ENCODE assay signal across 18 cellular contexts in genomic region chr20:63000958-63001357, GRCh38. TPM values are rescaled to one million over a fixed set of nuclear protein-coding genes. Genes with fewer than 3 reads are reported as not detected.
DNase-seq lines count a peak whose midpoint lies in the region; ATAC-seq, FAIRE-seq and TF ChIP-seq lines count a peak whose summit lies in the region.
"Had no signal": no experiment of that assay in that cellular context is flagged by ENCODE, and none has a peak within 500 bp of the region (broad histone marks: within the 10 kb centered on the region; RNA-seq: fewer than 3 reads in every experiment).

No MANE protein-coding gene starts in this region.

- H3K9me3 Mint-ChIP-seq in glutamatergic neuron (ENCODE audit: unreplicated experiment): peaks cover 16% of the 10 kb centered on the region
- no peaks in the 10 kb centered on the region for H3K9me3 Mint-ChIP-seq in natural killer cell
- H3K9me3 Mint-ChIP-seq: CD4-positive, alpha-beta T cell had no signal

- no peak for ATAC-seq in HG03520 (IDR thresholded peaks at IDR 0.05; ENCODE audit: unreplicated experiment)
- ATAC-seq in natural killer cell: no peak
- ATAC-seq: GM23338 had no signal

- H3K27me3 Mint-ChIP-seq in glutamatergic neuron (ENCODE audit: unreplicated experiment): peaks cover 17% of the 10 kb centered on the region
- H3K27me3 Mint-ChIP-seq in natural killer cell (ENCODE audit: low read depth in 2 of 2): peaks cover 50 to 54% of the 10 kb centered on the region in 2 donors

- FAIRE-seq in HTR-8/SVneo (lab: Jason Lieb, UNC): peak; percentile 16
- FAIRE-seq: GM12892 had no signal

- H3K36me3 Mint-ChIP-seq in glutamatergic neuron (ENCODE audit: unreplicated experiment) (peaks cover 10% of the 10 kb centered on the region), natural killer cell (no peaks in the 10 kb centered on the region)

- peak overlapping the region; percentile 63 for H3K4me3 Mint-ChIP-seq in glutamatergic neuron (ENCODE audit: unreplicated experiment)
- H3K4me3 Mint-ChIP-seq in natural killer cell: no peak overlapping the region
- H3K4me3 Mint-ChIP-seq: CD4-positive, alpha-beta T cell; GM23338; H9 had no signal

- peak; percentile 49 for DNase-seq in NCI-H748 (lab: John Stamatoyannopoulos, UW; ENCODE audit: unreplicated experiment)
- no peak for DNase-seq in NCI-H748 treated with DMSO at 0.1 percent for 48 hours (lab: John Stamatoyannopoulos, UW)
- DNase-seq in HTR-8/SVneo (ENCODE audit: insufficient read length, low spot score): no peak
- peak; percentile 11 for DNase-seq in NCI-H82 treated with DMSO at 0.1 percent for 48 hours (lab: John Stamatoyannopoulos, UW; ENCODE audit: unreplicated experiment)
- no peak for DNase-seq in glutamatergic neuron
- DNase-seq in natural killer cell: no peak
- DNase-seq in NCI-H526 (lab: John Stamatoyannopoulos, UW): no peak
- DNase-seq: 8988T; AML-193; C1 segment of cervical spinal cord; Caco-2; CD4-positive, alpha-beta T cell; DND-41; GDM1; H9 had no signal

- H3K4me1 Mint-ChIP-seq in glutamatergic neuron (ENCODE audit: low read depth, unreplicated experiment): peaks cover 41% of the 10 kb centered on the region
- H3K4me1 Mint-ChIP-seq in natural killer cell: peaks cover 10 to 12% of the 10 kb centered on the region in 2 donors

- intact Hi-C loops in natural killer cell (cut with micrococcal nuclease): no loop called here

- TF ChIP-seq CTCF in glutamatergic neuron (IDR thresholded peaks at IDR 0.05; ENCODE audit: partially characterized antibody, unreplicated experiment): no peak
- no peak for TF ChIP-seq CTCF in natural killer cell (IDR thresholded peaks at IDR 0.05)

- H3K27ac Mint-ChIP-seq in glutamatergic neuron (ENCODE audit: unreplicated experiment): peak overlapping the region; percentile 68
- no peak overlapping the region for H3K27ac Mint-ChIP-seq in natural killer cell
- H3K27ac Mint-ChIP-seq: CD4-positive, alpha-beta T cell; GM23338; H9 had no signal

RNA-seq across cellular contexts. Expression of gene BHLHE23, which starts 5.8 kb away (rescaled TPM):
- total RNA-seq in glutamatergic neuron (ENCODE audit: unreplicated experiment): 23.9 TPM
- not detected for total RNA-seq in natural killer cell
- total RNA-seq: CD4-positive, alpha-beta T cell had no signal

RNA-seq across cellular contexts. Expression of gene SLC17A9, which starts 48.4 kb away (rescaled TPM):
- total RNA-seq in glutamatergic neuron (ENCODE audit: unreplicated experiment): 1.8 TPM
- total RNA-seq in natural killer cell: 10 to 100 TPM; 22.3 to 24.0 (median 23.8) TPM

Comparison
In these comparisons a context has a peak if more than half of its experiments do, and no peak if none do; other contexts are left out.
1. DNase-seq: peak in NCI-H748 (single experiment) and NCI-H82 treated with DMSO at 0.1 percent for 48 hours (single experiment); none in NCI-H748 treated with DMSO at 0.1 percent for 48 hours (single experiment), HTR-8/SVneo (single experiment), glutamatergic neuron (single experiment), natural killer cell (single experiment) and NCI-H526 (0 of 2).
2. RNA of gene BHLHE23, which starts 5.8 kb away (total RNA-seq): 23.9 TPM in glutamatergic neuron (single experiment); not detected in natural killer cell; every median in the first group is over 10 times any median in the second.